26 cellular contexts compared by ENCODE assay signal in genomic region chr16:56961851-56962281, GRCh38. TPM values are rescaled to one million over a fixed set of nuclear protein-coding genes. Genes with fewer than 3 reads are reported as not detected.
DNase-seq lines count a peak whose midpoint lies in the region; ATAC-seq and TF ChIP-seq lines count a peak whose summit lies in the region.
"Had no signal": no experiment of that assay in that cellular context is flagged by ENCODE, and none has a peak within 500 bp of the region (broad histone marks: within the 10 kb centered on the region; RNA-seq: fewer than 3 reads in every experiment).

A gene with protein sequence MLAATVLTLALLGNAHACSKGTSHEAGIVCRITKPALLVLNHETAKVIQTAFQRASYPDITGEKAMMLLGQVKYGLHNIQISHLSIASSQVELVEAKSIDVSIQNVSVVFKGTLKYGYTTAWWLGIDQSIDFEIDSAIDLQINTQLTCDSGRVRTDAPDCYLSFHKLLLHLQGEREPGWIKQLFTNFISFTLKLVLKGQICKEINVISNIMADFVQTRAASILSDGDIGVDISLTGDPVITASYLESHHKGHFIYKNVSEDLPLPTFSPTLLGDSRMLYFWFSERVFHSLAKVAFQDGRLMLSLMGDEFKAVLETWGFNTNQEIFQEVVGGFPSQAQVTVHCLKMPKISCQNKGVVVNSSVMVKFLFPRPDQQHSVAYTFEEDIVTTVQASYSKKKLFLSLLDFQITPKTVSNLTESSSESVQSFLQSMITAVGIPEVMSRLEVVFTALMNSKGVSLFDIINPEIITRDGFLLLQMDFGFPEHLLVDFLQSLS (plus strand): TSS chr16:56961950. CDS start chr16:56961980, 30 bp downstream.

- in situ Hi-C loops in brain microvascular endothelial cell (cut with HindIII; ENCODE audit: low pct_ligation_motif_present, low sequenced_read_pairs) (no loop called here), ACHN (cut with HindIII; ENCODE audit: low pct_ligation_motif_present, low pct_unique_long_range_greater_than_20kb, low sequenced_read_pairs) (no loop called here)

- no peak within 1 kb of the TSS for H3K4me3 ChIP-seq in BLaER1
- no peak within 1 kb of the TSS for H3K4me3 ChIP-seq in brain microvascular endothelial cell (ENCODE audit: low read depth, low read length)
- no peak within 1 kb of the TSS for H3K4me3 ChIP-seq in right cardiac atrium (ENCODE audit: low read length)
- H3K4me3 ChIP-seq in dorsolateral prefrontal cortex, result no peak within 1 kb of the TSS
- H3K4me3 ChIP-seq: smooth muscle cell had no signal

- no peaks in the 10 kb centered on the region for H3K27me3 ChIP-seq in BLaER1
- H3K27me3 ChIP-seq in brain microvascular endothelial cell (replicated peaks), result no peaks in the 10 kb centered on the region
- no peaks in the 10 kb centered on the region for H3K27me3 ChIP-seq in right cardiac atrium (ENCODE audit: control insufficient read depth, insufficient read depth)
- H3K27me3 ChIP-seq in dorsolateral prefrontal cortex, result no peaks in the 10 kb centered on the region

- intact Hi-C loops in right cardiac atrium (cut with DNase I), result loop anchor here in 1 of 4 donors (10.0 kb wide), 1 partner anchor 83 kb away; no protein-coding TSS in a partner anchor
- intact Hi-C loops in dorsolateral prefrontal cortex (cut with DNase I), result loop anchor here in 1 of 2 donors (10.0 kb wide), 1 partner anchor 203 kb away; no protein-coding TSS in a partner anchor

- WGBS in right cardiac atrium, result 45% methylated on average over 12 of the region's 12 CpGs

- DNase-seq in brain microvascular endothelial cell (no peak), right cardiac atrium (no peak), osteocyte (ENCODE audit: extremely low spot score, unreplicated experiment) (no peak), germinal center (ENCODE audit: low spot score) (no peak), amniotic stem cell (lab: John Stamatoyannopoulos, UW) (no peak), dorsolateral prefrontal cortex (no peak), ACHN (no peak)
- DNase-seq: activated CD4-positive, alpha-beta T cell treated with anti-CD3 and anti-CD28 coated beads, Interleukin-2, amount 10 ng/mL, durations not matched to agents 24 days and 14 days; activated T-cell treated with anti-CD3 and anti-CD28 coated beads, Interleukin-2, amount 50 U/mL, for 4 hours; central memory CD4-positive, alpha-beta T cell; effector CD4-positive, alpha-beta T cell; erythroblast; foreskin keratinocyte; hippocampal formation; NCI-H1092 treated with DMSO at 0.1 percent for 48 hours; NCI-H1930; NCI-H2227 treated with DMSO at 0.1 percent for 48 hours; NCI-H82; stimulated activated CD4-positive, alpha-beta T cell treated with anti-CD3 and anti-CD28 coated beads, Interleukin-2, amount 100 ng/mL, for 48 hours; WERI-Rb-1 had no signal

- no peak within 1 kb of the TSS for H3K27ac ChIP-seq in BLaER1
- peak within 1 kb of the TSS; percentile 30 for H3K27ac ChIP-seq in brain microvascular endothelial cell
- peak within 1 kb of the TSS; percentile 35 for H3K27ac ChIP-seq in right cardiac atrium (ENCODE audit: low read length)
- H3K27ac ChIP-seq in dorsolateral prefrontal cortex, result no peak within 1 kb of the TSS
- H3K27ac ChIP-seq: foreskin keratinocyte, WERI-Rb-1 had no signal

- H4K20me1 ChIP-seq in BLaER1, result no peaks in the 10 kb centered on the region

- peak within 1 kb of the TSS; percentile 39 for H3K4me2 ChIP-seq in BLaER1
- H3K4me2 ChIP-seq: smooth muscle cell had no signal

- no peak within 1 kb of the TSS for H3K9ac ChIP-seq in BLaER1

- no peak for TF ChIP-seq CTCF in brain microvascular endothelial cell (IDR thresholded peaks at IDR 0.05; ENCODE audit: low read depth, low read length, missing control alignments)
- TF ChIP-seq CTCF in osteocyte (IDR thresholded peaks at IDR 0.05), result no peak
- TF ChIP-seq CTCF in dorsolateral prefrontal cortex (IDR thresholded peaks at IDR 0.05 in 54 of 56, conservative IDR thresholded peaks at IDR 0.05 in 2 of 56; ENCODE audit: low read depth in 1 of 56, partially characterized antibody in 56 of 56), result no peak

- H3K4me1 Mint-ChIP-seq in osteocyte (ENCODE audit: unreplicated experiment), result peaks cover 11% of the 10 kb centered on the region

- no peaks in the 10 kb centered on the region for H3K9me3 Mint-ChIP-seq in osteocyte (ENCODE audit: unreplicated experiment)
- H3K9me3 Mint-ChIP-seq: activated CD4-positive, alpha-beta T cell treated with anti-CD3 and anti-CD28 coated beads, Interleukin-2, amount 10 ng/mL, durations not matched to agents 24 days and 14 days; activated T-cell treated with anti-CD3 and anti-CD28 coated beads, Interleukin-2, amount 50 U/mL, for 4 hours; memory B cell; stimulated activated effector memory CD8-positive, alpha-beta T cell treated with anti-CD3 and anti-CD28 coated beads, Interleukin-12 subunit alpha, Interleukin-12 subunit beta, amount 100 ng/mL, for 72 hours had no signal

- H3K9me3 ChIP-seq in BLaER1 (no peaks in the 10 kb centered on the region), right cardiac atrium (ENCODE audit: control insufficient read depth, low read length) (no peaks in the 10 kb centered on the region)

- H3K4me3 Mint-ChIP-seq in osteocyte (ENCODE audit: unreplicated experiment), result no peak within 1 kb of the TSS
- H3K4me3 Mint-ChIP-seq: activated CD4-positive, alpha-beta T cell treated with anti-CD3 and anti-CD28 coated beads, Interleukin-2, amount 10 ng/mL, durations not matched to agents 24 days and 14 days; activated T-cell treated with anti-CD3 and anti-CD28 coated beads, Interleukin-2, amount 50 U/mL, for 4 hours; CD14-positive monocyte; memory B cell; stimulated activated effector memory CD8-positive, alpha-beta T cell treated with anti-CD3 and anti-CD28 coated beads, Interleukin-12 subunit alpha, Interleukin-12 subunit beta, amount 100 ng/mL, for 72 hours had no signal

- peak; percentile 23 to 40 for ATAC-seq in right cardiac atrium
- ATAC-seq: activated T-cell treated with anti-CD3 and anti-CD28 coated beads, Interleukin-2, amount 50 U/mL, for 4 hours; foreskin keratinocyte; HCT116; stimulated activated effector memory CD8-positive, alpha-beta T cell treated with anti-CD3 and anti-CD28 coated beads, Interleukin-12 subunit alpha, Interleukin-12 subunit beta, amount 100 ng/mL, for 72 hours had no signal

- H3K4me1 ChIP-seq in BLaER1 (peaks cover 42% of the 10 kb centered on the region), right cardiac atrium (ENCODE audit: control insufficient read depth, insufficient read depth, low read length) (peaks cover 7% of the 10 kb centered on the region)
- H3K4me1 ChIP-seq: foreskin keratinocyte had no signal

- H3K36me3 ChIP-seq in BLaER1 (no peaks in the 10 kb centered on the region), brain microvascular endothelial cell (replicated peaks) (no peaks in the 10 kb centered on the region)
- H3K36me3 ChIP-seq: WERI-Rb-1 had no signal

- peaks cover 6% of the 10 kb centered on the region for H3K27me3 Mint-ChIP-seq in osteocyte (ENCODE audit: unreplicated experiment)
- H3K27me3 Mint-ChIP-seq: memory B cell had no signal

- no peaks in the 10 kb centered on the region for H3K36me3 Mint-ChIP-seq in osteocyte (ENCODE audit: unreplicated experiment)
- H3K36me3 Mint-ChIP-seq: memory B cell had no signal

- H3K27ac Mint-ChIP-seq in osteocyte (ENCODE audit: unreplicated experiment), result peak within 1 kb of the TSS; percentile 23
- H3K27ac Mint-ChIP-seq: activated CD4-positive, alpha-beta T cell treated with anti-CD3 and anti-CD28 coated beads, Interleukin-2, amount 10 ng/mL, durations not matched to agents 24 days and 14 days; memory B cell; stimulated activated effector memory CD8-positive, alpha-beta T cell treated with anti-CD3 and anti-CD28 coated beads, Interleukin-12 subunit alpha, Interleukin-12 subunit beta, amount 100 ng/mL, for 72 hours had no signal

RNA-seq across cellular contexts. Expression of the gene that starts here (rescaled TPM):
- total RNA-seq in right cardiac atrium (under 1 TPM in 2 of 4 donors, not detected in 2; 0.46 to 0.59 TPM), osteocyte (not detected in 2 replicates), dorsolateral prefrontal cortex (1 to 10 TPM in 4 of 120 experiments, under 1 TPM in 40, not detected in 76; 0.23 to 1.6 (median 0.50) TPM)
- 0.34 TPM for polyA plus RNA-seq in right cardiac atrium
- total RNA-seq: activated CD4-positive, alpha-beta T cell treated with anti-CD3 and anti-CD28 coated beads, Interleukin-2, amount 10 ng/mL, durations not matched to agents 24 days and 14 days; foreskin keratinocyte; smooth muscle cell had no signal
- polyA plus RNA-seq: foreskin keratinocyte, smooth muscle cell had no signal

Comparison
In these comparisons a context has a peak if more than half of its experiments do, and no peak if none do; other contexts are left out.
1. Peak in ATAC-seq and H3K27ac ChIP-seq in right cardiac atrium; RNA of the gene not detected or under 1 TPM.